In genomic region chr5:105168806-105169205, GRCh38 we compare ENCODE assay signal across 34 cellular contexts.
"Had no signal": no experiment of that assay in that cellular context is flagged by ENCODE, and none has a peak within 500 bp of the region (broad histone marks: within the 10 kb centered on the region; RNA-seq: fewer than 3 reads in every experiment).

No MANE protein-coding gene starts in this region.

- H3K9me3 Mint-ChIP-seq: nephron progenitor cell, neural progenitor cell had no signal

- H3K4me2 ChIP-seq: neural progenitor cell had no signal

- H3K4me3 Mint-ChIP-seq: immature natural killer cell; mesothelial cell of epicardium; naive B cell; natural killer cell; nephron progenitor cell; neural progenitor cell; stimulated activated naive B cell treated with anti-CD40 and anti-IgM and Interleukin-4, amounts not matched to agents 10 μg/mL and 1 μg/mL and 100 μg/mL, for 72 hours had no signal

- H3K27ac Mint-ChIP-seq: immature natural killer cell; mesothelial cell of epicardium; naive B cell; natural killer cell; nephron progenitor cell; neural progenitor cell; progenitor cell of endocrine pancreas; stimulated activated naive B cell treated with anti-CD40 and anti-IgM and Interleukin-4, amounts not matched to agents 10 μg/mL and 1 μg/mL and 100 μg/mL, for 72 hours had no signal

- H3K36me3 Mint-ChIP-seq: immature natural killer cell; naive B cell; natural killer cell; neural progenitor cell; stimulated activated naive B cell treated with anti-CD40 and anti-IgM and Interleukin-4, amounts not matched to agents 10 μg/mL and 1 μg/mL and 100 μg/mL, for 72 hours had no signal

- H3K27me3 Mint-ChIP-seq: naive B cell; progenitor cell of endocrine pancreas; stimulated activated naive B cell treated with anti-CD40 and anti-IgM and Interleukin-4, amounts not matched to agents 10 μg/mL and 1 μg/mL and 100 μg/mL, for 72 hours had no signal

- H3K27ac ChIP-seq: left lung, lower lobe of right lung, neural progenitor cell, neutrophil, parathyroid adenoma, skin epidermis, stomach, suprapubic skin, thoracic aorta, tibial artery, upper lobe of right lung, uterus had no signal

- H3K9ac ChIP-seq: neural progenitor cell, parathyroid adenoma had no signal

- H3K4me1 Mint-ChIP-seq: immature natural killer cell; naive B cell; natural killer cell; nephron progenitor cell; neural progenitor cell; stimulated activated naive B cell treated with anti-CD40 and anti-IgM and Interleukin-4, amounts not matched to agents 10 μg/mL and 1 μg/mL and 100 μg/mL, for 72 hours had no signal

- ATAC-seq: left colon; left lung; lower lobe of right lung; natural killer cell; right cardiac atrium; sciatic nerve; stimulated activated naive B cell treated with anti-CD40 and anti-IgM and Interleukin-4, amounts not matched to agents 10 μg/mL and 1 μg/mL and 100 μg/mL, for 72 hours; stimulated activated naive CD8-positive, alpha-beta T cell treated with anti-CD3 and anti-CD28 coated beads, Interleukin-15, Interleukin-2, amounts not matched to agents 100 U/mL and 50 U/mL, for 24 hours; upper lobe of right lung had no signal

- DNase-seq: hypothalamus; immature natural killer cell; kidney; left colon; left lung; lower lobe of right lung; mammary epithelial cell; mesendoderm; naive B cell; natural killer cell; nephron progenitor cell; occipital lobe; retina; right cardiac atrium; stimulated activated CD4-positive, alpha-beta T cell treated with anti-CD3 and anti-CD28 coated beads, Interleukin-12 subunit alpha, Interleukin-12 subunit beta, amount 100 ng/mL, for 4 hours; stimulated activated CD4-positive, alpha-beta T cell treated with anti-CD3 and anti-CD28 coated beads, Interleukin-15, amount 100 ng/mL, for 24 hours; stimulated activated CD4-positive, alpha-beta T cell treated with anti-CD3 and anti-CD28 coated beads, Interleukin-2, amount 100 ng/mL, for 24 hours; stimulated activated CD4-positive, alpha-beta T cell treated with anti-CD3 and anti-CD28 coated beads, Interleukin-4, amount 100 ng/mL, for 1 hour; stimulated activated naive B cell treated with anti-CD40 and anti-IgM and Interleukin-4, amounts not matched to agents 10 μg/mL and 1 μg/mL and 100 μg/mL, for 72 hours; stimulated activated naive CD8-positive, alpha-beta T cell treated with anti-CD3 and anti-CD28 coated beads, Interleukin-15, Interleukin-2, amounts not matched to agents 100 U/mL and 50 U/mL, for 24 hours; stomach; tibial artery; trophoblast cell; upper lobe of right lung; uterus had no signal

- H3K79me2 ChIP-seq: parathyroid adenoma had no signal

- H3K27me3 ChIP-seq: left lung, neural progenitor cell, neutrophil, stomach, suprapubic skin, tibial artery, upper lobe of right lung, uterus had no signal

- H2AFZ ChIP-seq: neural progenitor cell, parathyroid adenoma had no signal

- H3K4me3 ChIP-seq: left lung, lower lobe of right lung, neural progenitor cell, skin epidermis, stomach, suprapubic skin, thoracic aorta, tibial artery, upper lobe of right lung, uterus had no signal

- H3K9me3 ChIP-seq: lower lobe of right lung, neutrophil, suprapubic skin, thoracic aorta, tibial artery, upper lobe of right lung, uterus had no signal

- H3K4me1 ChIP-seq: left lung, lower lobe of right lung, neural progenitor cell, parathyroid adenoma, stomach, suprapubic skin, tibial artery, upper lobe of right lung, uterus had no signal

- H3K36me3 ChIP-seq: left lung, lower lobe of right lung, neural progenitor cell, neutrophil, stomach, suprapubic skin, thoracic aorta, tibial artery, upper lobe of right lung, uterus had no signal
